In genomic region chr5:14635656-14636055, GRCh38 we compare ENCODE assay signal across 22 cellular contexts. TPM values are rescaled to one million over a fixed set of nuclear protein-coding genes. Genes with fewer than 3 reads are reported as not detected.
A peak's percentile ranks its signal among the peaks of the same experiment; 100 is the strongest.
DNase-seq lines count a peak whose midpoint lies in the region; ATAC-seq lines count a peak whose summit lies in the region.
"Had no signal": no experiment of that assay in that cellular context is flagged by ENCODE, and none has a peak within 500 bp of the region (broad histone marks: within the 10 kb centered on the region; RNA-seq: fewer than 3 reads in every experiment).

No MANE protein-coding gene starts in this region.

- no peaks in the 10 kb centered on the region for H3K36me3 Mint-ChIP-seq in activated CD8-positive, alpha-beta memory T cell treated with anti-CD3 and anti-CD28 coated beads, Interleukin-2, amount 10 ng/mL, durations not matched to agents 7 days and 5 days
- H3K36me3 Mint-ChIP-seq in activated T-helper 17 cell treated with anti-CD3 and anti-CD28 coated beads, Interleukin-2, amount 50 U/mL, for 72 hours (ENCODE audit: low read depth), result no peaks in the 10 kb centered on the region
- H3K36me3 Mint-ChIP-seq in immature natural killer cell, result no peaks in the 10 kb centered on the region
- no peaks in the 10 kb centered on the region for H3K36me3 Mint-ChIP-seq in activated CD4-positive, alpha-beta T cell treated with anti-CD3 and anti-CD28 coated beads, Interleukin-2, amount 10 ng/mL, durations not matched to agents 7 days and 5 days (ENCODE audit: low read depth)
- H3K36me3 Mint-ChIP-seq: CD14-positive monocyte; CD4-positive, alpha-beta memory T cell; CD4-positive, CD25-positive, alpha-beta regulatory T cell; CD8-positive, alpha-beta memory T cell had no signal

- peaks cover 22% of the 10 kb centered on the region for H3K27me3 Mint-ChIP-seq in activated CD8-positive, alpha-beta memory T cell treated with anti-CD3 and anti-CD28 coated beads, Interleukin-2, amount 10 ng/mL, durations not matched to agents 7 days and 5 days
- H3K27me3 Mint-ChIP-seq in activated T-helper 17 cell treated with anti-CD3 and anti-CD28 coated beads, Interleukin-2, amount 50 U/mL, for 72 hours, result peaks cover 3% of the 10 kb centered on the region
- peaks cover 2 to 7% (median 4%) of the 10 kb centered on the region in 3 donors for H3K27me3 Mint-ChIP-seq in immature natural killer cell (ENCODE audit: low read depth in 3 of 3)
- H3K27me3 Mint-ChIP-seq in activated CD4-positive, alpha-beta T cell treated with anti-CD3 and anti-CD28 coated beads, Interleukin-2, amount 10 ng/mL, durations not matched to agents 7 days and 5 days, result peaks cover 12% of the 10 kb centered on the region

- peaks cover 9% of the 10 kb centered on the region for H3K4me1 Mint-ChIP-seq in activated CD8-positive, alpha-beta memory T cell treated with anti-CD3 and anti-CD28 coated beads, Interleukin-2, amount 10 ng/mL, durations not matched to agents 7 days and 5 days
- H3K4me1 Mint-ChIP-seq in activated T-helper 17 cell treated with anti-CD3 and anti-CD28 coated beads, Interleukin-2, amount 50 U/mL, for 72 hours, result no peaks in the 10 kb centered on the region
- peaks cover 0 to 4% of the 10 kb centered on the region in 2 donors for H3K4me1 Mint-ChIP-seq in immature natural killer cell
- H3K4me1 Mint-ChIP-seq in activated CD4-positive, alpha-beta T cell treated with anti-CD3 and anti-CD28 coated beads, Interleukin-2, amount 10 ng/mL, durations not matched to agents 7 days and 5 days, result no peaks in the 10 kb centered on the region
- H3K4me1 Mint-ChIP-seq: CD4-positive, alpha-beta memory T cell; CD4-positive, CD25-positive, alpha-beta regulatory T cell; CD8-positive, alpha-beta memory T cell had no signal

- no peaks in the 10 kb centered on the region for H3K9me3 Mint-ChIP-seq in activated CD8-positive, alpha-beta memory T cell treated with anti-CD3 and anti-CD28 coated beads, Interleukin-2, amount 10 ng/mL, durations not matched to agents 7 days and 5 days (ENCODE audit: low read depth)
- peaks cover 1% of the 10 kb centered on the region for H3K9me3 Mint-ChIP-seq in activated T-helper 17 cell treated with anti-CD3 and anti-CD28 coated beads, Interleukin-2, amount 50 U/mL, for 72 hours
- H3K9me3 Mint-ChIP-seq in immature natural killer cell, result peaks cover 0 to 4% (median 0%) of the 10 kb centered on the region in 6 donors
- no peaks in the 10 kb centered on the region for H3K9me3 Mint-ChIP-seq in activated CD4-positive, alpha-beta T cell treated with anti-CD3 and anti-CD28 coated beads, Interleukin-2, amount 10 ng/mL, durations not matched to agents 7 days and 5 days
- H3K9me3 Mint-ChIP-seq: CD8-positive, alpha-beta memory T cell had no signal

- no peak overlapping the region for H3K27ac Mint-ChIP-seq in activated CD8-positive, alpha-beta memory T cell treated with anti-CD3 and anti-CD28 coated beads, Interleukin-2, amount 10 ng/mL, durations not matched to agents 7 days and 5 days
- H3K27ac Mint-ChIP-seq in activated T-helper 17 cell treated with anti-CD3 and anti-CD28 coated beads, Interleukin-2, amount 50 U/mL, for 72 hours, result no peak overlapping the region
- H3K27ac Mint-ChIP-seq in immature natural killer cell, result peak overlapping the region in 4 of 6 donors; percentile 22 to 43 (median 34)
- no peak overlapping the region for H3K27ac Mint-ChIP-seq in activated CD4-positive, alpha-beta T cell treated with anti-CD3 and anti-CD28 coated beads, Interleukin-2, amount 10 ng/mL, durations not matched to agents 7 days and 5 days
- H3K27ac Mint-ChIP-seq: CD14-positive monocyte; CD4-positive, alpha-beta memory T cell; CD4-positive, CD25-positive, alpha-beta regulatory T cell had no signal

- no peak for DNase-seq in activated CD8-positive, alpha-beta memory T cell treated with anti-CD3 and anti-CD28 coated beads, Interleukin-2, amount 10 ng/mL, durations not matched to agents 7 days and 5 days
- DNase-seq in activated CD8-positive, alpha-beta memory T cell treated with anti-CD3 and anti-CD28 coated beads, Interleukin-2, amount 50 U/mL, for 48 hours, result no peak
- DNase-seq in immature natural killer cell, result no peak
- no peak for DNase-seq in activated CD4-positive, CD25-positive, alpha-beta regulatory T cell (lab: John Stamatoyannopoulos, UW)
- DNase-seq in activated CD4-positive, alpha-beta T cell treated with anti-CD3 and anti-CD28 coated beads, Interleukin-2, amount 10 ng/mL, durations not matched to agents 7 days and 5 days, result no peak
- DNase-seq: 8988T; ACHN; BE2C; C1 segment of cervical spinal cord; CD4-positive, alpha-beta memory T cell; CD4-positive, CD25-positive, alpha-beta regulatory T cell; CD8-positive, alpha-beta memory T cell; COR-L47; DMS 273 treated with DMSO at 0.1 percent for 48 hours; DMS153; DMS79; DND-41; EL; GDM1 had no signal

- H3K4me3 Mint-ChIP-seq in activated CD8-positive, alpha-beta memory T cell treated with anti-CD3 and anti-CD28 coated beads, Interleukin-2, amount 10 ng/mL, durations not matched to agents 7 days and 5 days, result no peak overlapping the region
- H3K4me3 Mint-ChIP-seq in activated T-helper 17 cell treated with anti-CD3 and anti-CD28 coated beads, Interleukin-2, amount 50 U/mL, for 72 hours, result no peak overlapping the region
- no peak overlapping the region for H3K4me3 Mint-ChIP-seq in immature natural killer cell
- H3K4me3 Mint-ChIP-seq in activated CD4-positive, alpha-beta T cell treated with anti-CD3 and anti-CD28 coated beads, Interleukin-2, amount 10 ng/mL, durations not matched to agents 7 days and 5 days, result no peak overlapping the region
- H3K4me3 Mint-ChIP-seq: CD14-positive monocyte; CD4-positive, alpha-beta memory T cell; CD4-positive, CD25-positive, alpha-beta regulatory T cell; CD8-positive, alpha-beta memory T cell had no signal

- peak; percentile 27 for ATAC-seq in activated CD8-positive, alpha-beta memory T cell treated with anti-CD3 and anti-CD28 coated beads, Interleukin-2, amount 10 ng/mL, durations not matched to agents 7 days and 5 days
- peak; percentile 26 for ATAC-seq in activated T-helper 17 cell treated with anti-CD3 and anti-CD28 coated beads, Interleukin-2, amount 50 U/mL, for 72 hours (replicated peaks)
- ATAC-seq: GM12878 had no signal

- CTCF ChIA-PET in activated CD8-positive, alpha-beta memory T cell treated with anti-CD3 and anti-CD28 coated beads, Interleukin-2, amount 10 ng/mL, durations not matched to agents 7 days and 5 days (lab: Charles Lee), result interaction anchor here (1.0 kb wide), 1 partner anchor 13 kb away, joined by 5 read pairs; no protein-coding TSS in a partner anchor
- CTCF ChIA-PET in activated CD4-positive, alpha-beta T cell treated with anti-CD3 and anti-CD28 coated beads, Interleukin-2, amount 10 ng/mL, durations not matched to agents 7 days and 5 days (lab: Charles Lee), result no interaction called here

- POLR2A ChIA-PET in activated CD4-positive, alpha-beta T cell treated with anti-CD3 and anti-CD28 coated beads, Interleukin-2, amount 10 ng/mL, durations not matched to agents 7 days and 5 days (lab: Charles Lee), result no interaction called here

RNA-seq across cellular contexts. Expression of gene OTULIN, which starts 28.9 kb away (rescaled TPM):
- total RNA-seq in activated CD8-positive, alpha-beta memory T cell treated with anti-CD3 and anti-CD28 coated beads, Interleukin-2, amount 10 ng/mL, durations not matched to agents 7 days and 5 days, result 100 to 1,000 TPM in 1 of 2 experiments, 10 to 100 TPM in 1; 87.8 to 123 TPM
- 10 to 100 TPM; 67.2 to 73.9 TPM for total RNA-seq in activated T-helper 17 cell treated with anti-CD3 and anti-CD28 coated beads, Interleukin-2, amount 50 U/mL, for 72 hours
- polyA plus RNA-seq in immature natural killer cell, result 10 to 100 TPM; 15.4 to 23.8 (median 20.4) TPM
- total RNA-seq in activated CD4-positive, alpha-beta T cell treated with anti-CD3 and anti-CD28 coated beads, Interleukin-2, amount 10 ng/mL, durations not matched to agents 7 days and 5 days, result 10 to 100 TPM; 62.5 to 63.2 TPM

RNA-seq across cellular contexts. Expression of gene OTULINL, which starts 54.1 kb away (rescaled TPM):
- 10 to 100 TPM; 46.7 to 61.5 TPM for total RNA-seq in activated CD8-positive, alpha-beta memory T cell treated with anti-CD3 and anti-CD28 coated beads, Interleukin-2, amount 10 ng/mL, durations not matched to agents 7 days and 5 days
- total RNA-seq in activated T-helper 17 cell treated with anti-CD3 and anti-CD28 coated beads, Interleukin-2, amount 50 U/mL, for 72 hours, result 10 to 100 TPM; 15.8 to 19.0 TPM
- polyA plus RNA-seq in immature natural killer cell, result 10 to 100 TPM; 36.6 to 77.8 (median 47.1) TPM
- total RNA-seq in activated CD4-positive, alpha-beta T cell treated with anti-CD3 and anti-CD28 coated beads, Interleukin-2, amount 10 ng/mL, durations not matched to agents 7 days and 5 days, result 10 to 100 TPM; 31.4 to 38.7 TPM

Comparison
In these comparisons a context has a peak if more than half of its experiments do, and no peak if none do; other contexts are left out.
1. H3K27ac Mint-ChIP-seq: peak in immature natural killer cell (4 of 6); none in activated CD8-positive, alpha-beta memory T cell treated with anti-CD3 and anti-CD28 coated beads, Interleukin-2, amount 10 ng/mL, durations not matched to agents 7 days and 5 days (single experiment), activated T-helper 17 cell treated with anti-CD3 and anti-CD28 coated beads, Interleukin-2, amount 50 U/mL, for 72 hours (single experiment) and activated CD4-positive, alpha-beta T cell treated with anti-CD3 and anti-CD28 coated beads, Interleukin-2, amount 10 ng/mL, durations not matched to agents 7 days and 5 days (single experiment).